ENCODE assay signal across 9 cellular contexts in the genomic region with DNA sequence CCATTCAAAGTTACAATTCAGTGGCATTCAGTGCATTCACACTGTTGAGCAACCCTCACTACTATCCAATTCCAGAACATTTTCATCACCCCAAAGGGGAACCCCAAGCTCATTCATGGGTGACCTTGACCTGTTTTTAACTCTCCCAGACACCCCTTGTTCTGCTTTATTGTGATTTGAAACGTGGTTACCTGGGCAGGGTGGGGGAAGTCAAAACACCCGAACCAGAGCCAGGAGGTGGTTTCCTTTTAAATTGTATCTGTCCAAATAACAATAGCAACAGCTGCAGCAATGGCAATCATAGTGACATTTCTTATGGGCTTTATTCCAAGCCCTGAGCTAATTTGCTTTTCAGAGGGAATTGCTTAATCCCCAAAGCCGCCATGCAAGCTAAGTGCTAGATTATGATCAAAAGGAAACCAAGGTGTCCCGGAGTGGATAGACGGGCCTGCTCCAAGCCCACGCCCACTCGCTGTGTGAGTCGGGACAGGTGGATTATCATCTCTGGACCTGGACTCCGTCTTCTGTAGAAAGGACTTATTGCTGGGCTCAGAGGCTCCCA. TPM values are rescaled to one million over a fixed set of nuclear protein-coding genes. Genes with fewer than 3 reads are reported as not detected.
A peak's percentile ranks its signal among the peaks of the same experiment; 100 is the strongest.
DNase-seq lines count a peak whose midpoint lies in the region; ATAC-seq and TF ChIP-seq lines count a peak whose summit lies in the region.
"Had no signal": no experiment of that assay in that cellular context is flagged by ENCODE, and none has a peak within 500 bp of the region (broad histone marks: within the 10 kb centered on the region; RNA-seq: fewer than 3 reads in every experiment).

No MANE protein-coding gene starts in this region.

- no peak for TF ChIP-seq POLR2A in heart left ventricle (IDR thresholded peaks at IDR 0.05)
- no peak for TF ChIP-seq POLR2A in transverse colon (IDR thresholded peaks at IDR 0.05)

- H3K9me3 Mint-ChIP-seq in progenitor cell of endocrine pancreas (ENCODE audit: low read depth), result no peaks in the 10 kb centered on the region

- peak; percentile 69 for ATAC-seq in T-helper 17 cell
- peak; percentile 22 to 54 (median 27) for ATAC-seq in heart left ventricle
- ATAC-seq in HG03354 (IDR thresholded peaks at IDR 0.05; ENCODE audit: poor library complexity, severe bottlenecking, unreplicated experiment), result no peak

- H3K36me3 ChIP-seq in heart left ventricle (no peaks in the 10 kb centered on the region), transverse colon (no peaks in the 10 kb centered on the region)

- H3K4me1 Mint-ChIP-seq in T-helper 17 cell (peaks cover 32% of the 10 kb centered on the region), progenitor cell of endocrine pancreas (ENCODE audit: low read depth) (peaks cover 2% of the 10 kb centered on the region)

- no peaks in the 10 kb centered on the region for H3K27me3 ChIP-seq in heart left ventricle
- peaks cover 2% of the 10 kb centered on the region for H3K27me3 ChIP-seq in transverse colon

- H3K9me3 ChIP-seq in T-helper 17 cell (ENCODE audit: control insufficient read depth, low read length, poor library complexity, severe bottlenecking), result no peaks in the 10 kb centered on the region
- H3K9me3 ChIP-seq in heart left ventricle, result no peaks in the 10 kb centered on the region
- H3K9me3 ChIP-seq in transverse colon, result no peaks in the 10 kb centered on the region

- intact Hi-C loops in heart left ventricle (cut with DNase I), result loop anchor here in 2 of 10 donors (10.0 kb wide), 2 partner anchors 126 to 226 kb away; partner anchors contain the start of genes FKRP (in 1 of the 2) and STRN4 (in 1 of the 2)
- intact Hi-C loops in transverse colon (cut with DNase I; ENCODE audit: low total_unique reads), result no loop called here

- H3K4me3 Mint-ChIP-seq in T-helper 17 cell (peak overlapping the region; percentile 7), progenitor cell of endocrine pancreas (ENCODE audit: low read depth) (no peak overlapping the region)

- H3K27ac Mint-ChIP-seq in T-helper 17 cell (peak overlapping the region; percentile 89), progenitor cell of endocrine pancreas (no peak overlapping the region)

- peaks cover 3% of the 10 kb centered on the region for H3K36me3 Mint-ChIP-seq in T-helper 17 cell (ENCODE audit: low read depth)
- H3K36me3 Mint-ChIP-seq in progenitor cell of endocrine pancreas (ENCODE audit: insufficient read depth), result no peaks in the 10 kb centered on the region

- H3K27ac ChIP-seq in heart left ventricle (peak overlapping the region in 11 of 12 donors; percentile 8 to 79 (median 43)), transverse colon (peak overlapping the region in 2 of 4 donors; percentile 35 to 60)

- TF ChIP-seq EP300 in transverse colon (IDR thresholded peaks at IDR 0.05; ENCODE audit: low read depth), result no peak

- H3K4me1 ChIP-seq in heart left ventricle (peaks cover 0 to 70% (median 54%) of the 10 kb centered on the region in 12 donors), transverse colon (peaks cover 18 to 60% (median 23%) of the 10 kb centered on the region in 4 donors)

- H3K27me3 Mint-ChIP-seq in T-helper 17 cell (peaks cover 5% of the 10 kb centered on the region), progenitor cell of endocrine pancreas (peaks cover 18% of the 10 kb centered on the region)

- DNase-seq in AG20443 (ENCODE audit: low spot score) (peak; percentile 35), GM12865 (ENCODE audit: low read depth) (peak; percentile 85), T-helper 17 cell (no peak), heart left ventricle (peak in 2 of 5 donors; percentile 14 to 18), GM19238 (ENCODE audit: insufficient read length, low spot score) (no peak), transverse colon (no peak), progenitor cell of endocrine pancreas (ENCODE audit: low spot score, unreplicated experiment) (no peak)
- DNase-seq: amygdala had no signal

- in situ Hi-C loops in transverse colon (cut with MboI; ENCODE audit: low pct_ligation_motif_present in 1 of 4, low pct_unique_long_range_greater_than_20kb in 1 of 4, low sequenced_read_pairs in 3 of 4), result loop anchor here in 2 of 4 donors (5.0 kb wide), 2 partner anchors 44 to 49 kb away; partner anchors contain the start of gene DACT3 (in 1 of the 2)

- TF ChIP-seq CTCF in GM12865 (IDR thresholded peaks at IDR 0.05; ENCODE audit: insufficient read depth, low read depth, low read length, missing control alignments) (no peak), heart left ventricle (IDR thresholded peaks at IDR 0.05) (no peak), transverse colon (IDR thresholded peaks at IDR 0.05) (no peak), progenitor cell of endocrine pancreas (IDR thresholded peaks at IDR 0.05; ENCODE audit: unreplicated experiment) (no peak)

- peak overlapping the region; percentile 48 for H3K4me3 ChIP-seq in GM12865 (ENCODE audit: low read depth, low read length)
- H3K4me3 ChIP-seq in heart left ventricle, result no peak overlapping the region
- H3K4me3 ChIP-seq in transverse colon, result no peak overlapping the region

- 29 to 42% (median 33%) methylated on average over 9 of the region's 9 CpGs for WGBS in heart left ventricle, 4 donors
- 27% methylated on average over 9 of the region's 9 CpGs; no CpG with 5 or more reads in 1 of the 2 donors for WGBS in transverse colon (ENCODE audit: low coverage in 1 of 2), 2 donors

RNA-seq across cellular contexts. Expression of gene PTGIR, which starts 6.1 kb away (rescaled TPM):
- total RNA-seq in T-helper 17 cell (10 to 100 TPM in 1 of 2 donors, under 1 TPM in 1; 0.70 to 12.5 TPM), heart left ventricle (10 to 100 TPM in 2 of 9 donors, 1 to 10 TPM in 7; 2.1 to 16.7 (median 4.9) TPM), transverse colon (1 to 10 TPM in 2 of 4 donors, under 1 TPM in 1, not detected in 1; 0.55 to 2.4 (median 2.2) TPM), progenitor cell of endocrine pancreas (not detected in 2 replicates)
- 1 to 10 TPM; 2.7 to 5.2 TPM for polyA plus RNA-seq in heart left ventricle

RNA-seq across cellular contexts. Expression of gene GNG8, which starts 17.3 kb away (rescaled TPM):
- total RNA-seq in T-helper 17 cell (not detected), heart left ventricle (not detected), transverse colon (not detected), progenitor cell of endocrine pancreas (not detected in 2 replicates)
- not detected for polyA plus RNA-seq in heart left ventricle

RNA-seq across cellular contexts. Expression of gene CALM3, which starts 17.6 kb away (rescaled TPM):
- total RNA-seq in T-helper 17 cell, result 100 to 1,000 TPM; 160 to 236 TPM
- 100 to 1,000 TPM; 204 to 417 (median 283) TPM for total RNA-seq in heart left ventricle
- 100 to 1,000 TPM; 290 to 302 TPM for polyA plus RNA-seq in heart left ventricle
- 100 to 1,000 TPM; 160 to 923 (median 194) TPM for total RNA-seq in transverse colon
- total RNA-seq in progenitor cell of endocrine pancreas, result 387 and 399 TPM in 2 replicates

RNA-seq across cellular contexts. Expression of gene DACT3, which starts 42.2 kb away (rescaled TPM):
- total RNA-seq in T-helper 17 cell, result not detected
- total RNA-seq in heart left ventricle, result 10 to 100 TPM in 7 of 9 donors, 1 to 10 TPM in 2; 8.8 to 23.4 (median 15.1) TPM
- 1 to 10 TPM; 2.4 to 9.1 TPM for polyA plus RNA-seq in heart left ventricle
- 10 to 100 TPM in 1 of 4 donors, 1 to 10 TPM in 3; 5.3 to 27.1 (median 7.5) TPM for total RNA-seq in transverse colon
- total RNA-seq in progenitor cell of endocrine pancreas, result 2.6 and 3.1 TPM in 2 replicates

Comparison
In these comparisons a context has a peak if more than half of its experiments do, and no peak if none do; other contexts are left out.
1. DNase-seq: peak in AG20443 (single experiment) and GM12865 (single experiment); none in T-helper 17 cell (0 of 3), GM19238 (single experiment), transverse colon (single experiment) and progenitor cell of endocrine pancreas (single experiment).